In the genomic region with DNA sequence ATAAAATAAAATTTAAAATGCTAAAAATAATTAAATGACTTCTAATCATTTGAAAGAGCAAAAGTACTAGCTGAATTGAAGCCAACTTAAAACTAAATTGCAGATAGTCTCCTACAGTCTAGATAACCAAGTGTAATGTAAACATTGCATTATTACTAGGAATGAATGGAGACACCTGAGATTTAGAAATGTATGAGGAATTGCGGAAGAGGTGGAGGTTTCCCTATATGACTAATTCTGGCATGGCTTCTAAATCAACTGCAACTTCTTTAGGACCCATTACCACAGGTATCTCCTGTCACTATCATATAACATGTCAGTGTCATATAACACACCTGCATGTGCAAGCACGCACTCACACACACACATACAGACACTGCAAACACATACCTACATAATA, we compare ENCODE assay signal across 28 cellular contexts. TPM values are rescaled to one million over a fixed set of nuclear protein-coding genes. Genes with fewer than 3 reads are reported as not detected.
"Had no signal": no experiment of that assay in that cellular context is flagged by ENCODE, and none has a peak within 500 bp of the region (broad histone marks: within the 10 kb centered on the region; RNA-seq: fewer than 3 reads in every experiment).

No MANE protein-coding gene starts in this region.

- H3K36me3 ChIP-seq: left ventricle myocardium inferior, ovary, prostate gland, transverse colon, upper lobe of left lung, vagina had no signal

- H3K9me3 ChIP-seq: mucosa of descending colon, ovary, prostate gland, transverse colon, upper lobe of left lung, vagina had no signal

- ATAC-seq: left colon; mucosa of descending colon; naive thymus-derived CD4-positive, alpha-beta T cell; natural killer cell treated with Interleukin-12 subunit alpha and Interleukin-12 subunit beta and Interleukin-15 and Interleukin-18, amount 100 ng/mL, for 72 hours; right cardiac atrium; sciatic nerve had no signal

- H3K27me3 ChIP-seq: ovary, transverse colon, upper lobe of left lung, vagina had no signal

- H3K4me1 Mint-ChIP-seq: immature natural killer cell had no signal

- FAIRE-seq: islet of Langerhans, kidney had no signal

- H3K4me3 Mint-ChIP-seq: immature natural killer cell; memory B cell; naive thymus-derived CD4-positive, alpha-beta T cell; natural killer cell treated with Interleukin-12 subunit alpha and Interleukin-12 subunit beta and Interleukin-15 and Interleukin-18, amount 100 ng/mL, for 72 hours; stimulated activated naive CD8-positive, alpha-beta T cell treated with anti-CD3 and anti-CD28 coated beads, Interleukin-15, Interleukin-2, amounts not matched to agents 100 ng/mL and 50 ng/mL, for 24 hours had no signal

- H3K4me3 ChIP-seq: left ventricle myocardium inferior, lung, mucosa of descending colon, ovary, prostate gland, skin epidermis, transverse colon, upper lobe of left lung, vagina had no signal

- DNase-seq: hippocampal formation; immature natural killer cell; kidney; left colon; left ventricle myocardium inferior; midbrain; mucosa of descending colon; naive thymus-derived CD4-positive, alpha-beta T cell; ovary; retina; right cardiac atrium; stimulated activated CD4-positive, alpha-beta T cell treated with anti-CD3 and anti-CD28 coated beads, Interleukin-12 subunit alpha, Interleukin-12 subunit beta, amount 100 ng/mL, for 4 hours; stimulated activated CD4-positive, alpha-beta T cell treated with anti-CD3 and anti-CD28 coated beads, Interleukin-15, amount 100 ng/mL, for 24 hours; stimulated activated CD4-positive, alpha-beta T cell treated with anti-CD3 and anti-CD28 coated beads, Interleukin-2, amount 100 ng/mL, for 24 hours; stimulated activated CD4-positive, alpha-beta T cell treated with anti-CD3 and anti-CD28 coated beads, Interleukin-4, amount 100 ng/mL, for 1 hour; stimulated activated naive CD4-positive, alpha-beta T cell; transverse colon; upper lobe of left lung had no signal

- H3K9me3 Mint-ChIP-seq: natural killer cell treated with Interleukin-12 subunit alpha and Interleukin-12 subunit beta and Interleukin-15 and Interleukin-18, amount 100 ng/mL, for 72 hours; stimulated activated naive CD8-positive, alpha-beta T cell treated with anti-CD3 and anti-CD28 coated beads, Interleukin-15, Interleukin-2, amounts not matched to agents 100 ng/mL and 50 ng/mL, for 24 hours had no signal

- H3K4me1 ChIP-seq: left ventricle myocardium inferior, prostate gland, transverse colon, upper lobe of left lung, vagina had no signal

- H3K27ac Mint-ChIP-seq: immature natural killer cell; memory B cell; naive thymus-derived CD4-positive, alpha-beta T cell; natural killer cell treated with Interleukin-12 subunit alpha and Interleukin-12 subunit beta and Interleukin-15 and Interleukin-18, amount 100 ng/mL, for 72 hours; stimulated activated naive CD8-positive, alpha-beta T cell treated with anti-CD3 and anti-CD28 coated beads, Interleukin-15, Interleukin-2, amounts not matched to agents 100 ng/mL and 50 ng/mL, for 24 hours had no signal

- H3K27ac ChIP-seq: left ventricle myocardium inferior, ovary, prostate gland, skin epidermis, transverse colon, upper lobe of left lung, vagina had no signal

- H3K36me3 Mint-ChIP-seq: immature natural killer cell; memory B cell; naive thymus-derived CD4-positive, alpha-beta T cell; natural killer cell treated with Interleukin-12 subunit alpha and Interleukin-12 subunit beta and Interleukin-15 and Interleukin-18, amount 100 ng/mL, for 72 hours had no signal

RNA-seq across cellular contexts. Expression of a gene that starts 13.2 kb away (rescaled TPM):
- polyA plus RNA-seq: immature natural killer cell; lung; naive thymus-derived CD4-positive, alpha-beta T cell; ovary; right cardiac atrium; urinary bladder had no signal
